In genomic region chr11:132196928-132197327, GRCh38 we compare ENCODE assay signal across 29 cellular contexts.
"Had no signal": no experiment of that assay in that cellular context is flagged by ENCODE, and none has a peak within 500 bp of the region (broad histone marks: within the 10 kb centered on the region; RNA-seq: fewer than 3 reads in every experiment).

No MANE protein-coding gene starts in this region.

- DNase-seq: colonic mucosa; cortex of kidney; dermis blood vessel endothelial cell; dorsolateral prefrontal cortex; effector CD4-positive, alpha-beta T cell; effector CD8-positive, alpha-beta T cell; effector memory CD4-positive, alpha-beta T cell; effector memory CD8-positive, alpha-beta T cell; endodermal cell; erythroblast; esophagus squamous epithelium; foreskin fibroblast; foreskin keratinocyte; foreskin melanocyte; gastrocnemius medialis; glutamatergic neuron; head of caudate nucleus; heart left ventricle; heart right ventricle had no signal

- FAIRE-seq: colon, endometrium, endothelial cell of umbilical vein, frontal cortex had no signal

- H3K27ac ChIP-seq: colonic mucosa, coronary artery, dorsolateral prefrontal cortex, epithelial cell of prostate, esophagus muscularis mucosa, esophagus squamous epithelium, foreskin keratinocyte, gastrocnemius medialis, gastroesophageal sphincter, heart left ventricle, heart right ventricle had no signal

- H3K27me3 ChIP-seq: colonic mucosa, dorsolateral prefrontal cortex, esophagus muscularis mucosa, esophagus squamous epithelium, foreskin keratinocyte, gastrocnemius medialis, gastroesophageal sphincter had no signal

- H3K27me3 Mint-ChIP-seq: dendritic cell treated with granulocyte-macrophage colony-stimulating factor and Interleukin-4, amounts not matched to agents 40 ng/mL and 50 ng/mL, for 4 days; effector memory CD8-positive, alpha-beta T cell had no signal

- H3K4me1 ChIP-seq: colonic mucosa, esophagus muscularis mucosa, esophagus squamous epithelium, foreskin keratinocyte, gastrocnemius medialis, gastroesophageal sphincter, heart left ventricle, heart right ventricle had no signal

- H3K4me3 ChIP-seq: colonic mucosa, coronary artery, dorsolateral prefrontal cortex, esophagus muscularis mucosa, esophagus squamous epithelium, gastrocnemius medialis, gastroesophageal sphincter, heart left ventricle, heart right ventricle had no signal

- ATAC-seq: effector memory CD8-positive, alpha-beta T cell; esophagus mucosa; foreskin keratinocyte; gastrocnemius medialis; gastroesophageal sphincter; heart left ventricle; heart right ventricle had no signal

- H3K4me1 Mint-ChIP-seq: endodermal cell had no signal

- H3K9me3 Mint-ChIP-seq: dendritic cell treated with granulocyte-macrophage colony-stimulating factor and Interleukin-4, amounts not matched to agents 40 ng/mL and 50 ng/mL, for 4 days; endodermal cell had no signal

- H3K9me3 ChIP-seq: colonic mucosa, esophagus muscularis mucosa, esophagus squamous epithelium, gastrocnemius medialis, gastroesophageal sphincter had no signal

- H3K4me3 Mint-ChIP-seq: dendritic cell treated with granulocyte-macrophage colony-stimulating factor and Interleukin-4, amounts not matched to agents 40 ng/mL and 50 ng/mL, for 4 days; effector memory CD8-positive, alpha-beta T cell; endodermal cell had no signal

- H3K27ac Mint-ChIP-seq: dendritic cell treated with granulocyte-macrophage colony-stimulating factor and Interleukin-4, amounts not matched to agents 40 ng/mL and 50 ng/mL, for 4 days; effector memory CD8-positive, alpha-beta T cell; endodermal cell had no signal

- H3K36me3 ChIP-seq: colonic mucosa, esophagus muscularis mucosa, esophagus squamous epithelium, gastrocnemius medialis, gastroesophageal sphincter, heart left ventricle, heart right ventricle had no signal
